ENCODE assay signal across 27 cellular contexts in the genomic region with DNA sequence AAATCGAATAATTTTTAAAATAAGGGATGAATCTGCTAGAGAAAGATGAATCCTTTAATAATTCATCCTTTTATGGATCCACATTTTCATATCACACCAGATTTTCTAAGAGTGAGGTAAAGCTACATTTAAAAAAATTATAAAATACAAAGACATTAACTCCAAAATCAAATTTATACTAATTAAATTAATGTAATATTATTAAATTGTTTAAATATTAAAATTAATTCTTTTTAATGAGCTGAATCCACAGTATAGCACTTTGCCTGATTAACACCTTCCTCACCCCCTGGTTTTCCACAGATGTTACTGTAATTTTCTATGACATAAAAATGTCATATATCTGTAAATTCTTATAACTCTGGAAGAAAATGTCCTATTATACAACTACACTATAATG.
"Had no signal": no experiment of that assay in that cellular context is flagged by ENCODE, and none has a peak within 500 bp of the region (broad histone marks: within the 10 kb centered on the region; RNA-seq: fewer than 3 reads in every experiment).

No MANE protein-coding gene starts in this region.

- H3K4me3 Mint-ChIP-seq: natural killer cell; nephron; neural progenitor cell; stimulated activated effector memory CD8-positive, alpha-beta T cell treated with anti-CD3 and anti-CD28 coated beads, Interleukin-12 subunit alpha, Interleukin-12 subunit beta, amount 100 ng/mL, for 72 hours; stimulated activated naive B cell treated with anti-CD40 and anti-IgM and Interleukin-4, amounts not matched to agents 10 μg/mL and 1 μg/mL and 100 μg/mL, for 72 hours; stimulated activated naive CD8-positive, alpha-beta T cell treated with anti-CD3 and anti-CD28 coated beads, Interleukin-15, Interleukin-2, amounts not matched to agents 100 ng/mL and 50 ng/mL, for 24 hours had no signal

- H3K4me1 Mint-ChIP-seq: natural killer cell; nephron; neural progenitor cell; stimulated activated effector memory CD8-positive, alpha-beta T cell treated with anti-CD3 and anti-CD28 coated beads, Interleukin-12 subunit alpha, Interleukin-12 subunit beta, amount 100 ng/mL, for 72 hours; stimulated activated naive B cell treated with anti-CD40 and anti-IgM and Interleukin-4, amounts not matched to agents 10 μg/mL and 1 μg/mL and 100 μg/mL, for 72 hours had no signal

- H3K27ac Mint-ChIP-seq: natural killer cell; nephron; neural progenitor cell; stimulated activated effector memory CD8-positive, alpha-beta T cell treated with anti-CD3 and anti-CD28 coated beads, Interleukin-12 subunit alpha, Interleukin-12 subunit beta, amount 100 ng/mL, for 72 hours; stimulated activated naive B cell treated with anti-CD40 and anti-IgM and Interleukin-4, amounts not matched to agents 10 μg/mL and 1 μg/mL and 100 μg/mL, for 72 hours; stimulated activated naive CD8-positive, alpha-beta T cell treated with anti-CD3 and anti-CD28 coated beads, Interleukin-15, Interleukin-2, amounts not matched to agents 100 ng/mL and 50 ng/mL, for 24 hours had no signal

- H2AFZ ChIP-seq: neural progenitor cell had no signal

- H3K27me3 Mint-ChIP-seq: stimulated activated naive B cell treated with anti-CD40 and anti-IgM and Interleukin-4, amounts not matched to agents 10 μg/mL and 1 μg/mL and 100 μg/mL, for 72 hours; stimulated activated naive CD8-positive, alpha-beta T cell treated with anti-CD3 and anti-CD28 coated beads, Interleukin-15, Interleukin-2, amounts not matched to agents 100 ng/mL and 50 ng/mL, for 24 hours had no signal

- H3K4me3 ChIP-seq: neural progenitor cell, pancreas, prostate gland, right lobe of liver, sigmoid colon, stomach, thoracic aorta, thyroid gland, tibial nerve, upper lobe of left lung, vagina had no signal

- H3K27me3 ChIP-seq: neural progenitor cell, pancreas, right lobe of liver, sigmoid colon, stomach, thyroid gland, tibial nerve, upper lobe of left lung, vagina had no signal

- H3K4me1 ChIP-seq: neural progenitor cell, pancreas, prostate gland, right lobe of liver, sigmoid colon, stomach, thyroid gland, tibial nerve, upper lobe of left lung, vagina had no signal

- H3K4me2 ChIP-seq: neural progenitor cell had no signal

- FAIRE-seq: small intestine, urothelium cell line had no signal

- DNase-seq: natural killer cell; occipital lobe; pancreas; retina; right cardiac atrium; right lobe of liver; sigmoid colon; small intestine; stimulated activated CD4-positive, alpha-beta T cell treated with anti-CD3 and anti-CD28 coated beads, Interleukin-15, amount 100 ng/mL, for 24 hours; stimulated activated CD4-positive, alpha-beta T cell treated with anti-CD3 and anti-CD28 coated beads, Interleukin-2, amount 100 ng/mL, for 24 hours; stimulated activated CD4-positive, alpha-beta T cell treated with anti-CD3 and anti-CD28 coated beads, Interleukin-2, amount 100 ng/mL, for 48 hours; stimulated activated CD4-positive, alpha-beta T cell treated with anti-CD3 and anti-CD28 coated beads, Interleukin-4, amount 100 ng/mL, for 24 hours; stimulated activated naive B cell treated with anti-CD40 and anti-IgM and Interleukin-4, amounts not matched to agents 10 μg/mL and 1 μg/mL and 100 μg/mL, for 72 hours; stimulated activated naive CD4-positive, alpha-beta T cell treated with Interleukin-2 at 50 U/mL for 16 hours; stomach; thyroid gland; trophoblast cell; upper lobe of left lung had no signal

- H3K36me3 ChIP-seq: pancreas, prostate gland, right lobe of liver, thoracic aorta, thyroid gland, upper lobe of left lung, vagina had no signal

- H3K9me3 ChIP-seq: pancreas, prostate gland, right lobe of liver, thoracic aorta, thyroid gland, vagina had no signal

- H3K27ac ChIP-seq: neural progenitor cell, pancreas, prostate gland, right lobe of liver, sigmoid colon, stomach, thoracic aorta, thyroid gland, tibial nerve, upper lobe of left lung, vagina had no signal

- ATAC-seq: natural killer cell; pancreas; right cardiac atrium; right lobe of liver; stimulated activated effector memory CD8-positive, alpha-beta T cell treated with anti-CD3 and anti-CD28 coated beads, Interleukin-12 subunit alpha, Interleukin-12 subunit beta, amount 100 ng/mL, for 72 hours; stimulated activated naive B cell treated with anti-CD40 and anti-IgM and Interleukin-4, amounts not matched to agents 10 μg/mL and 1 μg/mL and 100 μg/mL, for 72 hours had no signal

- H3K36me3 Mint-ChIP-seq: stimulated activated effector memory CD8-positive, alpha-beta T cell treated with anti-CD3 and anti-CD28 coated beads, Interleukin-12 subunit alpha, Interleukin-12 subunit beta, amount 100 ng/mL, for 72 hours had no signal
